In the genomic region with DNA sequence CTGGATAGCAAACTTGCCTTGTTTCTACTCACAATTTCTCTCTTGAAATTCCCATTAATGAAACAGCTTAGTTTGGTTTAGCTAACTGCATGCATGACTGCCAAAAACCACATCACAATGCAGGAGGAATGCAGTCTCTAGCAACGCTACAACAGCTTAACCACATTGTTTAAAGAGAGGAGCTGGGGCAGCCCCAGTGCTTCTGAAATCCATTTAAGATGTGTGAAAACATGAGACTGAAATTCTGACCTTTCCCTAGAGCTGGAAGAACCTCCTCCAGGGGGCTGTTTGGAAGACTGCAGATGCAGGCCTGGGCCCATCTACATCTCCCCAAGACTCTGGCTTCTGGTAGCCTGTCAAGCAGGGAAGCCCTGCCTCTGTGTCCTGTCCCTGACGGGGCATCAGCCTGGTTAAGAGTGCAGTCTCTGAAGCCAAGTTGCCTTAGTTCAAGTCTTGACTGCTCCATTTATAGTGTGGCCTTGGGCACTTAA, we compare ENCODE assay signal across 10 cellular contexts.
DNase-seq lines count a peak whose midpoint lies in the region; ATAC-seq and TF ChIP-seq lines count a peak whose summit lies in the region.
"Had no signal": no experiment of that assay in that cellular context is flagged by ENCODE, and none has a peak within 500 bp of the region (broad histone marks: within the 10 kb centered on the region; RNA-seq: fewer than 3 reads in every experiment).

No MANE protein-coding gene starts in this region.

- H3K27me3 Mint-ChIP-seq in endothelial cell (ENCODE audit: unreplicated experiment): peaks cover 3% of the 10 kb centered on the region
- H3K27me3 Mint-ChIP-seq: CD4-positive, alpha-beta T cell had no signal

- peaks cover 5% of the 10 kb centered on the region for H3K36me3 Mint-ChIP-seq in endothelial cell (ENCODE audit: low read depth, unreplicated experiment)

- no peak overlapping the region for H3K4me3 Mint-ChIP-seq in endothelial cell (ENCODE audit: unreplicated experiment)
- H3K4me3 Mint-ChIP-seq: CD4-positive, alpha-beta T cell had no signal

- H3K4me1 ChIP-seq in cardiac muscle cell (ENCODE audit: low read depth): peaks cover 5% of the 10 kb centered on the region
- H3K4me1 ChIP-seq in heart left ventricle: peaks cover 0 to 22% (median 7%) of the 10 kb centered on the region in 12 donors
- H3K4me1 ChIP-seq: lower lobe of right lung had no signal

- 30 to 50% (median 35%) methylated on average over 2 of the region's 2 CpGs for WGBS in heart left ventricle, 4 donors

- H3K9me3 ChIP-seq in cardiac muscle cell (ENCODE audit: low read depth): no peaks in the 10 kb centered on the region
- peaks cover 0 to 12% (median 0%) of the 10 kb centered on the region in 12 donors for H3K9me3 ChIP-seq in heart left ventricle

- H3K27ac ChIP-seq in cardiac muscle cell (no peak overlapping the region), RWPE1 (no peak overlapping the region), heart left ventricle (peak overlapping the region in 3 of 12 donors; percentile 18 to 40 (median 21)), coronary artery (no peak overlapping the region)
- H3K27ac ChIP-seq: lower lobe of right lung had no signal

- H3K27ac Mint-ChIP-seq in endothelial cell (ENCODE audit: unreplicated experiment): no peak overlapping the region
- H3K27ac Mint-ChIP-seq: CD4-positive, alpha-beta T cell had no signal

- POLR2A ChIA-PET in RWPE1 (lab: Yijun Ruan, JAX; ENCODE audit: low non-redundant PET): no interaction called here

- intact Hi-C loops in cardiac septum (cut with DNase I) (no loop called here), heart left ventricle (cut with DNase I) (no loop called here)

- ATAC-seq in heart left ventricle (peak; percentile 75 to 85 (median 78)), HG03025 (IDR thresholded peaks at IDR 0.05; ENCODE audit: low FRiP score, unreplicated experiment) (no peak)

- H3K36me3 ChIP-seq in cardiac muscle cell: no peaks in the 10 kb centered on the region
- H3K36me3 ChIP-seq in heart left ventricle: no peaks in the 10 kb centered on the region
- H3K36me3 ChIP-seq: lower lobe of right lung had no signal

- H3K27me3 ChIP-seq in cardiac muscle cell (no peaks in the 10 kb centered on the region), heart left ventricle (no peaks in the 10 kb centered on the region)

- CTCF ChIA-PET in RWPE1 (lab: Yijun Ruan, JAX): interaction anchor here (0.6 kb wide), 1 partner anchor 74 kb away, joined by 3 read pairs; no protein-coding TSS in a partner anchor

- H3K4me3 ChIP-seq in cardiac muscle cell (no peak overlapping the region), heart left ventricle (no peak overlapping the region), coronary artery (no peak overlapping the region)
- H3K4me3 ChIP-seq: lower lobe of right lung had no signal

- DNase-seq in cardiac muscle cell (ENCODE audit: low read depth in 1 of 2, low spot score in 1 of 2) (peak; percentile 21 to 96), cardiac septum (ENCODE audit: low spot score) (no peak), RWPE1 (ENCODE audit: low spot score) (peak; percentile 43), heart left ventricle (peak in 1 of 5 donors; percentile 38), NCI-H146 (lab: John Stamatoyannopoulos, UW) (no peak), coronary artery (ENCODE audit: low spot score) (no peak), endothelial cell (ENCODE audit: low spot score) (no peak)
- DNase-seq: CD4-positive, alpha-beta T cell; lower lobe of right lung had no signal

- no peaks in the 10 kb centered on the region for H3K9me3 Mint-ChIP-seq in endothelial cell (ENCODE audit: unreplicated experiment)

- peaks cover 30% of the 10 kb centered on the region for H3K4me1 Mint-ChIP-seq in endothelial cell (ENCODE audit: unreplicated experiment)

- TF ChIP-seq CTCF in cardiac muscle cell (IDR thresholded peaks at IDR 0.05; ENCODE audit: low read depth, low read length): no peak
- TF ChIP-seq CTCF in RWPE1 (conservative IDR thresholded peaks at IDR 0.05; ENCODE audit: low read depth): no peak
- no peak for TF ChIP-seq CTCF in heart left ventricle (IDR thresholded peaks at IDR 0.05)
- no peak for TF ChIP-seq CTCF in coronary artery (IDR thresholded peaks at IDR 0.05)
- no peak for TF ChIP-seq CTCF in endothelial cell (IDR thresholded peaks at IDR 0.05; ENCODE audit: unreplicated experiment)

- TF ChIP-seq POLR2A in heart left ventricle (IDR thresholded peaks at IDR 0.05): no peak

Comparison
In these comparisons a context has a peak if more than half of its experiments do, and no peak if none do; other contexts are left out.
1. DNase-seq: peak in cardiac muscle cell (2 of 2) and RWPE1 (single experiment); none in cardiac septum (single experiment), NCI-H146 (single experiment), coronary artery (single experiment) and endothelial cell (single experiment).